Comparison of ENCODE assay signal across 1 cellular context in genomic region chr2:113166187-113166645, GRCh38.
A peak's percentile ranks its signal among the peaks of the same experiment; 100 is the strongest.
TF ChIP-seq lines count a peak whose summit lies in the region.

No MANE protein-coding gene starts in this region.

TF ChIP-seq in HepG2, 621 proteins besides CTCF, POLR2A, EP300 and RAD21 (continued from another document):
- TF ChIP-seq STAT6 (CRISPR knock-in tag; IDR thresholded peaks at IDR 0.05; ENCODE audit: borderline replicate concordance) (0 out of 2 replicates have a peak, but pooled peaks have one; percentile 33), ZNF343 (CRISPR knock-in tag; IDR thresholded peaks at IDR 0.05) (no peak), SOX6 (IDR thresholded peaks at IDR 0.05) (no peak), SOX6 (CRISPR knock-in tag; IDR thresholded peaks at IDR 0.05) (peak; percentile 71; the same call in 1 of the 2 replicates), EHMT2 (IDR thresholded peaks at IDR 0.05; ENCODE audit: borderline replicate concordance, low read depth, low read length) (0 out of 2 replicates have a peak, but pooled peaks have one; percentile 58), ZNF772 (CRISPR knock-in tag; IDR thresholded peaks at IDR 0.05) (0 out of 2 replicates have a peak, but pooled peaks have one; percentile 33), ZNF503 (CRISPR knock-in tag; IDR thresholded peaks at IDR 0.05) (0 out of 2 replicates have a peak, but pooled peaks have one; percentile 36), DPF2 (CRISPR knock-in tag; IDR thresholded peaks at IDR 0.05; ENCODE audit: borderline replicate concordance, low read depth) (0 out of 2 replicates have a peak, but pooled peaks have one; percentile 24), FOXK1 (CRISPR knock-in tag; IDR thresholded peaks at IDR 0.05; ENCODE audit: borderline replicate concordance, low read depth) (0 out of 2 replicates have a peak, but pooled peaks have one; percentile 35), MBD4 (IDR thresholded peaks at IDR 0.05; ENCODE audit: borderline replicate concordance, low read length) (0 out of 2 replicates have a peak, but pooled peaks have one; percentile 29), ZNF331 (CRISPR knock-in tag; IDR thresholded peaks at IDR 0.05) (peak; percentile 9; the same call in 1 of the 2 replicates), HNF4A (CRISPR knock-in tag; IDR thresholded peaks at IDR 0.05) (peak; percentile 55), NR2F6 (IDR thresholded peaks at IDR 0.05) (peak; percentile 76), NR2F6 (CRISPR knock-in tag; IDR thresholded peaks at IDR 0.05) (peak; percentile 76), PBX2 (CRISPR knock-in tag; IDR thresholded peaks at IDR 0.05) (0 out of 2 replicates have a peak, but pooled peaks have one; percentile 47), HNF1A (IDR thresholded peaks at IDR 0.05; ENCODE audit: low read depth) (0 out of 2 replicates have a peak, but pooled peaks have one; percentile 9), HNF1A (CRISPR knock-in tag; IDR thresholded peaks at IDR 0.05; ENCODE audit: borderline replicate concordance) (no peak), NCOA2 (CRISPR knock-in tag; IDR thresholded peaks at IDR 0.05) (peak; percentile 71), ZMYM3 (CRISPR knock-in tag; IDR thresholded peaks at IDR 0.05) (peak; percentile 65), ZNF432 (CRISPR knock-in tag; IDR thresholded peaks at IDR 0.05; ENCODE audit: borderline replicate concordance) (no peak), ZNF34 (CRISPR knock-in tag; IDR thresholded peaks at IDR 0.05; ENCODE audit: borderline replicate concordance) (no peak), RXRB (CRISPR knock-in tag; IDR thresholded peaks at IDR 0.05; ENCODE audit: borderline replicate concordance) (peak; percentile 83), CBX2 (IDR thresholded peaks at IDR 0.05; ENCODE audit: low read depth, low read length) (no peak), CBX2 (CRISPR knock-in tag; IDR thresholded peaks at IDR 0.05; ENCODE audit: low read depth) (no peak), CREB1 (IDR thresholded peaks at IDR 0.05) (no peak), CREB1 (CRISPR knock-in tag; IDR thresholded peaks at IDR 0.05) (peak; percentile 41; the same call in 1 of the 2 replicates), ZNF143 (CRISPR knock-in tag; IDR thresholded peaks at IDR 0.05) (no peak), ISL2 (CRISPR knock-in tag; IDR thresholded peaks at IDR 0.05) (peak; percentile 59; the same call in 1 of the 2 replicates), PATZ1 (CRISPR knock-in tag; IDR thresholded peaks at IDR 0.05) (peak; percentile 55; the same call in 1 of the 2 replicates), ZBED4 (CRISPR knock-in tag; IDR thresholded peaks at IDR 0.05; ENCODE audit: borderline replicate concordance) (0 out of 2 replicates have a peak, but pooled peaks have one; percentile 25), NKX3-1 (CRISPR knock-in tag; IDR thresholded peaks at IDR 0.05) (0 out of 2 replicates have a peak, but pooled peaks have one; percentile 47), MAZ (IDR thresholded peaks at IDR 0.05; ENCODE audit: borderline replicate concordance, low read depth, low read length) (0 out of 2 replicates have a peak, but pooled peaks have one; percentile 23), MAZ (CRISPR knock-in tag; IDR thresholded peaks at IDR 0.05; ENCODE audit: low read depth) (no peak), GATAD1 (CRISPR knock-in tag; IDR thresholded peaks at IDR 0.05) (no peak), ZNF776 (CRISPR knock-in tag; IDR thresholded peaks at IDR 0.05) (no peak), TCF7 (IDR thresholded peaks at IDR 0.05; ENCODE audit: low read depth) (0 out of 2 replicates have a peak, but pooled peaks have one; percentile 40), PPARG (CRISPR knock-in tag; conservative IDR thresholded peaks at IDR 0.05) (peak; percentile 92), THAP11 (CRISPR knock-in tag; IDR thresholded peaks at IDR 0.05) (0 out of 2 replicates have a peak, but pooled peaks have one; percentile 21), PHF21A (CRISPR knock-in tag; IDR thresholded peaks at IDR 0.05) (peak; percentile 27; the same call in 1 of the 2 replicates), ZNF574 (CRISPR knock-in tag; IDR thresholded peaks at IDR 0.05) (no peak), ZNF468 (CRISPR knock-in tag; IDR thresholded peaks at IDR 0.05) (no peak)
